Comparison of ENCODE assay signal across 28 cellular contexts in the genomic region with DNA sequence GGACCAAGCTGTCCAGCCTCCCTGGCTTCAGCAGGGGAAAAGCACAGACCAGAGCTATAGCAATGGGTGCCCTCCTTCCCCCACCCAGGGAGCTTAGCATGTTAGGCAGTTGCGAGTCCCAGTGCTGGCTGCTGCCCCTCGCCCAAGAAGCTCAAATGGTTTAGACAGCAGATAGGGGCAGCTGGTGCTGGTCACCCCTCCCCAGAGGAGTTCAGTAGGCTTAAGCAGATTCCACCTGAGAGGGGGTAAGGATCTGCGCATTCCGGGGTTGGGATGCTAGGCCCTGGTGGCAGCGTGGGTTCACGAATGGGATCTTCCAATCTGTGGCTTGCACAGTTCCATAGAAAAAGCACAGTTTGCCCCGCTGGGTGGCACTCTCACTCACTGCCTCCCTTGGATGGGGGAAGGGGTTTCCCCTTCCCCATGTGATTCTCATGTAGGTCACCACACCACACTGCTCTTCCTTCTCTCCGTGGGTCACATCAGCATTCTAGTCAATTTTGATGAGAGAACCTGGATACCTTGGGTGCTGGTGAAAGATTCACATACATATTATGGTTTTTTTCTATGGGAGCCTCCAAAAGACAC.
DNase-seq lines count a peak whose midpoint lies in the region; ATAC-seq, FAIRE-seq and TF ChIP-seq lines count a peak whose summit lies in the region.
"Had no signal": no experiment of that assay in that cellular context is flagged by ENCODE, and none has a peak within 500 bp of the region (broad histone marks: within the 10 kb centered on the region; RNA-seq: fewer than 3 reads in every experiment).

No MANE protein-coding gene starts in this region.

- TF ChIP-seq CTCF in natural killer cell (IDR thresholded peaks at IDR 0.05) (no peak), OCI-LY3 (IDR thresholded peaks at IDR 0.05; ENCODE audit: low read depth, low read length) (peak; percentile 29), kidney (IDR thresholded peaks at IDR 0.05; ENCODE audit: borderline replicate concordance, extremely low read depth, insufficient read depth) (no peak), endothelial cell (IDR thresholded peaks at IDR 0.05; ENCODE audit: unreplicated experiment) (no peak)

- H3K27me3 Mint-ChIP-seq in natural killer cell treated with Interleukin-12 subunit alpha and Interleukin-12 subunit beta and Interleukin-15 and Interleukin-18, amount 100 ng/mL, for 72 hours, result no peaks in the 10 kb centered on the region
- H3K27me3 Mint-ChIP-seq in natural killer cell (ENCODE audit: low read depth in 2 of 2) (no peaks in the 10 kb centered on the region), endothelial cell (ENCODE audit: unreplicated experiment) (peaks cover 3% of the 10 kb centered on the region)
- H3K27me3 Mint-ChIP-seq: B cell; CD4-positive, alpha-beta memory T cell had no signal

- no peak overlapping the region for H3K4me2 ChIP-seq in OCI-LY3 (ENCODE audit: low read length)
- H3K4me2 ChIP-seq: SK-N-SH had no signal

- no peak for ATAC-seq in natural killer cell treated with Interleukin-12 subunit alpha and Interleukin-12 subunit beta and Interleukin-15 and Interleukin-18, amount 100 ng/mL, for 72 hours
- ATAC-seq in natural killer cell (no peak), GM21447 (IDR thresholded peaks at IDR 0.05; ENCODE audit: unreplicated experiment) (no peak)

- H3K9me3 ChIP-seq in OCI-LY3 (ENCODE audit: insufficient read depth, low read length), result no peaks in the 10 kb centered on the region
- H3K9me3 ChIP-seq in kidney (ENCODE audit: control insufficient read depth in 1 of 2, low read length in 2 of 2), result no peaks in the 10 kb centered on the region
- H3K9me3 ChIP-seq: Caco-2, SK-N-SH had no signal

- peaks cover 32% of the 10 kb centered on the region for H3K36me3 Mint-ChIP-seq in natural killer cell treated with Interleukin-12 subunit alpha and Interleukin-12 subunit beta and Interleukin-15 and Interleukin-18, amount 100 ng/mL, for 72 hours
- H3K36me3 Mint-ChIP-seq in natural killer cell, result no peaks in the 10 kb centered on the region
- no peaks in the 10 kb centered on the region for H3K36me3 Mint-ChIP-seq in endothelial cell (ENCODE audit: low read depth, unreplicated experiment)
- H3K36me3 Mint-ChIP-seq: CD4-positive, alpha-beta memory T cell had no signal

- H3K27ac ChIP-seq in OCI-LY3 (ENCODE audit: low read length) (no peak overlapping the region), kidney (ENCODE audit: low read depth in 2 of 2, low read length in 2 of 2) (no peak overlapping the region)

- H3K36me3 ChIP-seq in OCI-LY3 (replicated peaks; ENCODE audit: low read depth, low read length), result no peaks in the 10 kb centered on the region
- no peaks in the 10 kb centered on the region for H3K36me3 ChIP-seq in kidney (ENCODE audit: control insufficient read depth in 1 of 2, insufficient read depth in 2 of 2, low read length in 2 of 2)

- H3K4me1 ChIP-seq in OCI-LY3 (ENCODE audit: low read length) (peaks cover 8% of the 10 kb centered on the region), kidney (ENCODE audit: control insufficient read depth in 1 of 2, insufficient read depth in 1 of 2, low read depth in 1 of 2, low read length in 2 of 2) (no peaks in the 10 kb centered on the region)
- H3K4me1 ChIP-seq: Caco-2 had no signal

- H3K79me2 ChIP-seq in OCI-LY3 (ENCODE audit: low read length), result no peaks in the 10 kb centered on the region

- no peak overlapping the region for H3K27ac Mint-ChIP-seq in natural killer cell treated with Interleukin-12 subunit alpha and Interleukin-12 subunit beta and Interleukin-15 and Interleukin-18, amount 100 ng/mL, for 72 hours
- H3K27ac Mint-ChIP-seq in natural killer cell, result no peak overlapping the region
- H3K27ac Mint-ChIP-seq in endothelial cell (ENCODE audit: unreplicated experiment), result no peak overlapping the region
- H3K27ac Mint-ChIP-seq: B cell; CD4-positive, alpha-beta memory T cell had no signal

- H3K9me3 Mint-ChIP-seq in natural killer cell treated with Interleukin-12 subunit alpha and Interleukin-12 subunit beta and Interleukin-15 and Interleukin-18, amount 100 ng/mL, for 72 hours, result peaks cover 29% of the 10 kb centered on the region
- H3K9me3 Mint-ChIP-seq in natural killer cell (peaks cover 15 to 27% of the 10 kb centered on the region in 2 donors), endothelial cell (ENCODE audit: unreplicated experiment) (no peaks in the 10 kb centered on the region)

- no peak overlapping the region for H3K4me3 Mint-ChIP-seq in natural killer cell treated with Interleukin-12 subunit alpha and Interleukin-12 subunit beta and Interleukin-15 and Interleukin-18, amount 100 ng/mL, for 72 hours
- no peak overlapping the region for H3K4me3 Mint-ChIP-seq in natural killer cell
- no peak overlapping the region for H3K4me3 Mint-ChIP-seq in endothelial cell (ENCODE audit: unreplicated experiment)
- H3K4me3 Mint-ChIP-seq: B cell; CD4-positive, alpha-beta memory T cell had no signal

- DNase-seq in natural killer cell treated with Interleukin-12 subunit alpha and Interleukin-12 subunit beta and Interleukin-15 and Interleukin-18, amount 100 ng/mL, for 72 hours (ENCODE audit: low spot score), result peak; percentile 50
- DNase-seq in natural killer cell, result no peak
- peak; percentile 47 for DNase-seq in kidney
- no peak for DNase-seq in LoVo (ENCODE audit: low spot score)
- no peak for DNase-seq in endothelial cell (ENCODE audit: low spot score)
- DNase-seq: Caco-2; CD4-positive, alpha-beta memory T cell; DMS 273 treated with DMSO at 0.1 percent for 48 hours; DND-41; GOT3; HCEC 1CT; Kasumi-1; MM.1S; NCI-H1092; NCI-H1436 treated with DMSO at 0.1 percent for 48 hours; NCI-H2029; NCI-H226; NCI-H510A treated with DMSO at 0.1 percent for 48 hours; NCI-H748 treated with DMSO at 0.1 percent for 48 hours; OCI-M1; SHP77; SK-N-SH; T-helper 2 cell had no signal

- H3K9ac ChIP-seq in OCI-LY3 (ENCODE audit: low read length) (no peak overlapping the region), kidney (ENCODE audit: low read length in 2 of 2) (no peak overlapping the region)
- H3K9ac ChIP-seq: SK-N-SH had no signal

- H2AFZ ChIP-seq in OCI-LY3 (ENCODE audit: low read depth, low read length), result peak overlapping the region; percentile 6; the same call in 1 of the 2 replicates

- no peak for FAIRE-seq in kidney (lab: Jason Lieb, UNC)
- FAIRE-seq: A204.1, GM12892 had no signal

- no peaks in the 10 kb centered on the region for H4K20me1 ChIP-seq in OCI-LY3 (ENCODE audit: insufficient read depth, low read length)

- intact Hi-C loops in natural killer cell (cut with micrococcal nuclease) (no loop called here), kidney (cut with DNase I) (no loop called here)

- no peak overlapping the region for H3K4me3 ChIP-seq in OCI-LY3 (ENCODE audit: low read length)
- H3K4me3 ChIP-seq in kidney (ENCODE audit: low read length in 2 of 2), result no peak overlapping the region

- H3K4me1 Mint-ChIP-seq in natural killer cell treated with Interleukin-12 subunit alpha and Interleukin-12 subunit beta and Interleukin-15 and Interleukin-18, amount 100 ng/mL, for 72 hours (ENCODE audit: low read depth in 2 of 2), result no peaks in the 10 kb centered on the region
- H3K4me1 Mint-ChIP-seq in natural killer cell (no peaks in the 10 kb centered on the region), endothelial cell (ENCODE audit: unreplicated experiment) (no peaks in the 10 kb centered on the region)
- H3K4me1 Mint-ChIP-seq: B cell; CD4-positive, alpha-beta memory T cell had no signal

- no peaks in the 10 kb centered on the region for H3K27me3 ChIP-seq in OCI-LY3 (ENCODE audit: low read depth, low read length)

Comparison
In these comparisons a context has a peak if more than half of its experiments do, and no peak if none do; other contexts are left out.
1. DNase-seq: peak in natural killer cell treated with Interleukin-12 subunit alpha and Interleukin-12 subunit beta and Interleukin-15 and Interleukin-18, amount 100 ng/mL, for 72 hours (single experiment) and kidney (single experiment); none in natural killer cell (single experiment), LoVo (single experiment) and endothelial cell (single experiment).